31 cellular contexts compared by ENCODE assay signal in genomic region chr3:132984181-132984580, GRCh38. TPM values are rescaled to one million over a fixed set of nuclear protein-coding genes. Genes with fewer than 3 reads are reported as not detected.
"Had no signal": no experiment of that assay in that cellular context is flagged by ENCODE, and none has a peak within 500 bp of the region (broad histone marks: within the 10 kb centered on the region; RNA-seq: fewer than 3 reads in every experiment).

No MANE protein-coding gene starts in this region.

- H3K9me3 Mint-ChIP-seq: activated T-helper 1 cell treated with anti-CD3 and anti-CD28 coated beads, Interleukin-12 subunit alpha, Interleukin-12 subunit beta, Interleukin-2, Interleukin-4 antibody, amounts not matched to agents 30 ng/mL and 10 ng/mL and 1 ng/mL, durations not matched to agents 14 hours and 24 hours and 36 hours had no signal

- H3K4me3 Mint-ChIP-seq: activated CD8-positive, alpha-beta T cell treated with anti-CD3 and anti-CD28 coated beads, Interleukin-2, amount 10 ng/mL, durations not matched to agents 7 days and 5 days; activated naive CD4-positive, alpha-beta T cell treated with anti-CD3 and anti-CD28 coated beads, Interleukin-2, amount 50 U/mL, for 24 hours; activated T-helper 1 cell treated with anti-CD3 and anti-CD28 coated beads, Interleukin-12 subunit alpha, Interleukin-12 subunit beta, Interleukin-2, Interleukin-4 antibody, amounts not matched to agents 30 ng/mL and 10 ng/mL and 1 ng/mL, durations not matched to agents 14 hours and 24 hours and 36 hours; T-helper 17 cell; WTC11 had no signal

- H3K27ac ChIP-seq: breast epithelium had no signal

- H3K36me3 Mint-ChIP-seq: activated naive CD4-positive, alpha-beta T cell treated with anti-CD3 and anti-CD28 coated beads, Interleukin-2, amount 50 U/mL, for 24 hours had no signal

- H3K27me3 Mint-ChIP-seq: activated naive CD4-positive, alpha-beta T cell treated with anti-CD3 and anti-CD28 coated beads, Interleukin-2, amount 50 U/mL, for 24 hours; T-helper 17 cell had no signal

- H3K4me1 Mint-ChIP-seq: activated naive CD4-positive, alpha-beta T cell treated with anti-CD3 and anti-CD28 coated beads, Interleukin-2, amount 50 U/mL, for 24 hours; T-helper 17 cell; WTC11 had no signal

- H3K4me1 ChIP-seq: breast epithelium had no signal

- H3K36me3 ChIP-seq: breast epithelium had no signal

- DNase-seq: activated CD4-positive, alpha-beta T cell treated with anti-CD3 and anti-CD28 coated beads for 48 hours; activated CD4-positive, alpha-beta T cell treated with anti-CD3 and anti-CD28 coated beads, Interleukin-2, amount 50 U/mL, for 4 hours; activated CD4-positive, CD25-positive, alpha-beta regulatory T cell treated with anti-CD3 and anti-CD28 coated beads, Interleukin-2, amount 50 U/mL, for 72 hours; activated CD8-positive, alpha-beta memory T cell treated with anti-CD3 and anti-CD28 coated beads, Interleukin-2, amount 50 U/mL, for 48 hours; activated CD8-positive, alpha-beta T cell treated with anti-CD3 and anti-CD28 coated beads, Interleukin-2, amount 10 ng/mL, durations not matched to agents 7 days and 5 days; activated effector memory CD4-positive, alpha-beta T cell treated with Interleukin-2 at 50 U/mL for 16 hours; activated naive CD4-positive, alpha-beta T cell; activated T-cell treated with anti-CD3 and anti-CD28 coated beads, Interleukin-2, amount 50 U/mL, for 1 hour; aorta; IMR-90; Kasumi-1; KBM-7; MV-4-11; NCI-H1092 treated with DMSO at 0.1 percent for 48 hours; NCI-H1417 treated with DMSO at 0.1 percent for 48 hours; NCI-H1694; NCI-H2029; NCI-H2107; NCI-H2171 treated with DMSO at 0.1 percent for 48 hours; NCI-H345; NCI-H510A; NCI-H526 treated with DMSO at 0.1 percent for 48 hours; NCI-H82; PC-3; SHP77 treated with DMSO at 0.1 percent for 48 hours; T-helper 17 cell; T-helper 9 cell had no signal

- H3K27me3 ChIP-seq: breast epithelium had no signal

- H3K9me3 ChIP-seq: breast epithelium had no signal

- H3K4me3 ChIP-seq: breast epithelium had no signal

- ATAC-seq: activated CD8-positive, alpha-beta T cell treated with anti-CD3 and anti-CD28 coated beads, Interleukin-2, amount 10 ng/mL, durations not matched to agents 7 days and 5 days; PC-3; T-helper 17 cell; WTC11 had no signal

- H3K27ac Mint-ChIP-seq: activated CD8-positive, alpha-beta T cell treated with anti-CD3 and anti-CD28 coated beads, Interleukin-2, amount 10 ng/mL, durations not matched to agents 7 days and 5 days; activated naive CD4-positive, alpha-beta T cell treated with anti-CD3 and anti-CD28 coated beads, Interleukin-2, amount 50 U/mL, for 24 hours; activated T-helper 1 cell treated with anti-CD3 and anti-CD28 coated beads, Interleukin-12 subunit alpha, Interleukin-12 subunit beta, Interleukin-2, Interleukin-4 antibody, amounts not matched to agents 30 ng/mL and 10 ng/mL and 1 ng/mL, durations not matched to agents 14 hours and 24 hours and 36 hours; T-helper 17 cell; WTC11 had no signal

RNA-seq across cellular contexts. Expression of gene TMEM108, which starts 54.0 kb away (rescaled TPM):
- total RNA-seq: activated CD8-positive, alpha-beta T cell treated with anti-CD3 and anti-CD28 coated beads, Interleukin-2, amount 10 ng/mL, durations not matched to agents 7 days and 5 days; activated T-helper 1 cell treated with anti-CD3 and anti-CD28 coated beads, Interleukin-12 subunit alpha, Interleukin-12 subunit beta, Interleukin-2, Interleukin-4 antibody, amounts not matched to agents 30 ng/mL and 10 ng/mL and 1 ng/mL, durations not matched to agents 14 hours and 24 hours and 36 hours; PC-3 had no signal
